Comparison of ENCODE assay signal across 8 cellular contexts in the genomic region with DNA sequence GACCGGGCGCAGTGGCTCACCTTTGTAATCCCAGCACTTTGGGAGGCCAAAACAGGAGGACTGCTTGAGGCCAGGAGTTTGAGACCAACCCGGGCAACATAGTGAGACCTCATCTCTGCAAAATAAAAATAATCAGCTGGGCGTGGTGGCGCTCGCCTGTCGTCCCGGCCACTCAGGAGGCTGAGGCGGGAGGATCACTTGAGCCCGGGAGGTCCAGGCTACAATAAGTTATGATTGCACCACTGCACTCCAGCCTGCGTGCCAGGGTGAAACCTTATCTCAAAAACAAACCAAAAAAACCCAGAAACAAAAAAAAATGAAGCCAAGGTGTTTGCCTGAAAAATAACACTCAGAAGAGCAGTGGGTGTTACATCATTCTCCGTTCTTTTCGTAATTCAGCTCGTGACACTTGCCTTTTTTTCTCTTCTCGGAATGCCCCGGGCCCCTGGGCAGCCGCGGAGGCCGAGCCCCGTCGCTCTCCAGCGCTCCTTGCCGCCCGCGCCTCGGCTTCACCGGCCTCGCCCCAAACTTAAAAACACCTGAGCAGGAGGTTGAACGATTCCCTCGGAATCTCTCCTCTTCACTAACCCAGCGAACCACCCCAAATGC. TPM values are rescaled to one million over a fixed set of nuclear protein-coding genes. Genes with fewer than 3 reads are reported as not detected.
DNase-seq lines count a peak whose midpoint lies in the region; ATAC-seq and TF ChIP-seq lines count a peak whose summit lies in the region.

No MANE protein-coding gene starts in this region.

- CTCF ChIA-PET in AG04449 (lab: Yijun Ruan, JAX), result interaction anchor here (0.7 to 7.9 kb wide), 29 partner anchors 8 to 186 kb away, joined by 3 to 123 read pairs (median 8); a partner anchor contains a TSS

- H3K27ac Mint-ChIP-seq in IgD-negative memory B cell, result peak overlapping the region; percentile 98 to 99 (median 98)

- POLR2A ChIA-PET in AG04449 (lab: Yijun Ruan, JAX), result interaction anchor here (0.7 to 2.5 kb wide), 7 partner anchors 8 to 155 kb away, joined by 3 to 9 read pairs (median 5); a partner anchor contains a TSS

- 41% methylated on average over 31 of the region's 31 CpGs for WGBS in prostate gland

- H3K36me3 Mint-ChIP-seq in IgD-negative memory B cell, result peaks cover 7% of the 10 kb centered on the region

- peak overlapping the region; percentile 96 for H3K4me3 ChIP-seq in AG04449 (ENCODE audit: low read depth, low read length)
- peak overlapping the region; percentile 80 to 90 for H3K4me3 ChIP-seq in foreskin fibroblast (ENCODE audit: low read depth in 1 of 2, low read length in 2 of 2)
- H3K4me3 ChIP-seq in prostate gland, result peak overlapping the region; percentile 48 to 61

- intact Hi-C loops in prostate gland (cut with DNase I), result loop anchor here (5.0 kb wide), 3 partner anchors 65 to 155 kb away; a partner anchor contains a TSS

- H3K36me3 ChIP-seq in prostate gland, result no peaks in the 10 kb centered on the region

- H3K4me3 Mint-ChIP-seq in IgD-negative memory B cell, result peak overlapping the region; percentile 92 to 99 (median 97)

- H3K27ac ChIP-seq in prostate gland, result peak overlapping the region; percentile 84

- no peaks in the 10 kb centered on the region for H3K4me1 ChIP-seq in prostate gland (replicated peaks)

- peak; percentile 36 for ATAC-seq in GM18907 (IDR thresholded peaks at IDR 0.05; ENCODE audit: unreplicated experiment)

- H3K9me3 ChIP-seq in prostate gland, result no peaks in the 10 kb centered on the region

- DNase-seq in AG04449 (ENCODE audit: low read depth, low spot score), result no peak
- peak; percentile 22 for DNase-seq in activated T-helper 1 cell treated with Interleukin-2 at 50 U/mL for 16 hours (ENCODE audit: low read depth)
- DNase-seq in foreskin fibroblast, result peak in 1 of 2 donors; percentile 51
- no peak for DNase-seq in prostate gland (ENCODE audit: low spot score)
- DNase-seq in HuH-7 (ENCODE audit: low spot score), result no peak
- DNase-seq in LoVo (ENCODE audit: low spot score), result no peak

- no peaks in the 10 kb centered on the region for H3K27me3 ChIP-seq in prostate gland (replicated peaks; ENCODE audit: insufficient read depth)

- TF ChIP-seq CTCF in AG04449 (IDR thresholded peaks at IDR 0.05; ENCODE audit: insufficient read depth, low read length, missing control alignments) (no peak), foreskin fibroblast (IDR thresholded peaks at IDR 0.05; ENCODE audit: low read depth, low read length) (no peak), prostate gland (IDR thresholded peaks at IDR 0.05) (no peak)

- no peak for TF ChIP-seq POLR2A in prostate gland (IDR thresholded peaks at IDR 0.05)

- no peaks in the 10 kb centered on the region for H3K27me3 Mint-ChIP-seq in IgD-negative memory B cell

- peaks cover 37 to 39% (median 38%) of the 10 kb centered on the region in 3 donors for H3K4me1 Mint-ChIP-seq in IgD-negative memory B cell

- no peaks in the 10 kb centered on the region for H3K9me3 Mint-ChIP-seq in IgD-negative memory B cell

RNA-seq across cellular contexts. Expression of a gene that starts 17.0 kb away (rescaled TPM):
- 24.4 TPM for polyA plus RNA-seq in IgD-negative memory B cell
- under 1 TPM; 0.36 to 0.85 TPM for total RNA-seq in prostate gland

RNA-seq across cellular contexts. Expression of a gene that starts 19.4 kb away (rescaled TPM):
- 2.1 TPM for polyA plus RNA-seq in IgD-negative memory B cell
- total RNA-seq in prostate gland, result 10 to 100 TPM in 1 of 2 donors, 1 to 10 TPM in 1; 7.0 to 13.8 TPM

RNA-seq across cellular contexts. Expression of a gene that starts 28.8 kb away (rescaled TPM):
- 0.68 TPM for polyA plus RNA-seq in IgD-negative memory B cell
- total RNA-seq in prostate gland, result 10 to 100 TPM; 21.0 to 23.1 TPM

RNA-seq across cellular contexts. Expression of a gene that starts 55.6 kb away (rescaled TPM):
- polyA plus RNA-seq in IgD-negative memory B cell, result 160 TPM
- 10 to 100 TPM; 29.9 to 31.1 TPM for total RNA-seq in prostate gland
